Comparison of ENCODE assay signal across 1 cellular context in the genomic region with DNA sequence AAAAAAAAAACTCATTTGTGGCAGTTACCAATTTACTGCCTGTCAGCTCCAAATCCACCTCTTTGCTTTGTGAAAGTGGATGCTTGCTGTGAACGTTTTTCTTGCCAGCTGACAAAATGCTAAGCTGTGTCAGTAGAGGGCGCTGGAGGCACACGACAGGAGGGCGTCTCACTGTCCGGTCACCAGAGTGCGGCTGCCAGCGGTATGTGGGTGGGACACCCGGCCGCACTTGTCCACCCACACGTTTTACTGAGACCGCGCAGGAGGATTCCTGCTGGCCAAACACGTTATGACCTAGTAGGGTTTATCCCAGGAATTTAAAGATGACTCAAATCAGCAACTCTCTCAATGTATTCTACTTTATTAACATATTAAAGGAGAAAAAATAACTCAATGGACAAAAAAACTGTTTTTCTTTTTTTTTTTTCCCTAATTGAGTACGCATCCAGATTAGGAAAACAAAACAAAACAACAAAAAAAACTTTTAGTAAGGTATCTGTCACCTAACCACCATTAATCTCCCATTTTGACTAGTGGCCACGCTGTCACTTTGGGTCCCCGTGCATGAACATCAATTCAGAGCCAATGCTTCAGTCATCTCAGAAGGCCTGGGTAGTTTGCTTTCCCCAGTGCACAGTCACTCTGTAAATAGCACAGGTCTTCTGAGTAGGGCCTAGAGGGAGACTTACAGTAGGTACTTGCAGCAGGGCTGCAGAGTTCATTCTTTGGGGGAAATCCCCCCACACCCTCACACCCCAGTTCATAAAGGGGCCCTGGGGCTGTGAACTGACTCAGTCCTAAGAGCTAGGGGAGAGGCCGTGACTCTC.
A peak's percentile ranks its signal among the peaks of the same experiment; 100 is the strongest.
TF ChIP-seq lines count a peak whose summit lies in the region.

No MANE protein-coding gene starts in this region.

TF ChIP-seq in HCT116, 20 proteins besides CTCF, POLR2A, EP300 and RAD21 (continued from another document):
- TF ChIP-seq JUND (IDR thresholded peaks at IDR 0.05) (no peak), CBX3 (IDR thresholded peaks at IDR 0.05; ENCODE audit: low read depth) (peak; percentile 54; the same call in 1 of the 2 replicates), EGR1 (IDR thresholded peaks at IDR 0.05; ENCODE audit: low read depth) (peak; percentile 93)
- TF ChIP-seq, protein P1, sequence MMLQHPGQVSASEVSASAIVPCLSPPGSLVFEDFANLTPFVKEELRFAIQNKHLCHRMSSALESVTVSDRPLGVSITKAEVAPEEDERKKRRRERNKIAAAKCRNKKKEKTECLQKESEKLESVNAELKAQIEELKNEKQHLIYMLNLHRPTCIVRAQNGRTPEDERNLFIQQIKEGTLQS (IDR thresholded peaks at IDR 0.05), result no peak
